Comparison of ENCODE assay signal across 1 cellular context in the genomic region with DNA sequence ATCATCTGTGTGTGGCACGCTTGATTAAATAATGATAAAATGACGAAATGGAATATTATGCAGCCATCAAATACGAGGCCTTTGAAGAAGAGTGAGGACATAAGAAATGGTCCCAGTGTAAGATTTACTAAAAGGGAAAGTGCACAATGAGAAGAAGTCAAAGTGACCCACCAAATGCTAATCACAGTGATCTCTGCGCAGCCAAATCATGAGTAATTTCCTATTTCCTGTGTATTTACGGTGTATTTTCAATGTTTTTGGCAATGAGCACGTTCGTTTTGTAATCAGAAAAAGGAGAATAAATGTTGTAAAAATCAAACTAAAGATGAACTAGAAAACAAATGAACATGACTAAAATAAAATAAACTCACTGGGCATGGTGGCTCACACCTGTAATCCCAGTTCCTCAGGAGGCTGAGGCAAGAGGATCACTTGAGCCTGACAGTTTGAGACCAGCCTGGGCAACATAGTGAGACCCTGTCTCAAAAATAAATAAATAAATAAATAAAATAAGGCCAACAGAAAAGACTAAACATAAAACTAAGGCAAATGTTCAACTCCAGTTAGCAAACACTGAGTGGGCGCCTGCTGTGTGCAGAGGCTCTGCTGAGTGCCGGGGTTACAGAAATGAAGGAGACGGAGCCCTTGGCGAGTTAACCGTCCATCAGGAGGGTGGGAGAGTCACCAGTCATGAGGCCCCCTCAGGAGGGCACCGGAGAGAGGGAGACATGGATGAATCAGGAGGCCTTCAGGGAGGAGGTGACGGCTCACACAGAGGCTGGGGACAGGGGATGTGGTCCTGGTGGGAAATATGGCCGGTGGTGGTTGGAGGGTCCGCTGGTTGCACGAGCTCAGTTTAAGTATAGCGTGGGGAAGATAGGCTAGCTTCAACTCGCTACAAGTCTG.
TF ChIP-seq lines count a peak whose summit lies in the region.

No MANE protein-coding gene starts in this region.

TF ChIP-seq in SK-N-SH treated with all-trans-retinoic acid at 6 μM for 48 hours, 23 proteins besides CTCF, POLR2A, EP300 and RAD21 (continued from another document):
- TF ChIP-seq, protein P1, sequence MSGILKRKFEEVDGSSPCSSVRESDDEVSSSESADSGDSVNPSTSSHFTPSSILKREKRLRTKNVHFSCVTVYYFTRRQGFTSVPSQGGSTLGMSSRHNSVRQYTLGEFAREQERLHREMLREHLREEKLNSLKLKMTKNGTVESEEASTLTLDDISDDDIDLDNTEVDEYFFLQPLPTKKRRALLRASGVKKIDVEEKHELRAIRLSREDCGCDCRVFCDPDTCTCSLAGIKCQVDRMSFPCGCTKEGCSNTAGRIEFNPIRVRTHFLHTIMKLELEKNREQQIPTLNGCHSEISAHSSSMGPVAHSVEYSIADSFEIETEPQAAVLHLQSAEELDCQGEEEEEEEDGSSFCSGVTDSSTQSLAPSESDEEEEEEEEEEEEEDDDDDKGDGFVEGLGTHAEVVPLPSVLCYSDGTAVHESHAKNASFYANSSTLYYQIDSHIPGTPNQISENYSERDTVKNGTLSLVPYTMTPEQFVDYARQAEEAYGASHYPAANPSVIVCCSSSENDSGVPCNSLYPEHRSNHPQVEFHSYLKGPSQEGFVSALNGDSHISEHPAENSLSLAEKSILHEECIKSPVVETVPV (CRISPR knock-in tag; IDR thresholded peaks at IDR 0.05) = no peak
- TF ChIP-seq ZFP30 (CRISPR knock-in tag; IDR thresholded peaks at IDR 0.05) = no peak
- TF ChIP-seq, protein P2, sequence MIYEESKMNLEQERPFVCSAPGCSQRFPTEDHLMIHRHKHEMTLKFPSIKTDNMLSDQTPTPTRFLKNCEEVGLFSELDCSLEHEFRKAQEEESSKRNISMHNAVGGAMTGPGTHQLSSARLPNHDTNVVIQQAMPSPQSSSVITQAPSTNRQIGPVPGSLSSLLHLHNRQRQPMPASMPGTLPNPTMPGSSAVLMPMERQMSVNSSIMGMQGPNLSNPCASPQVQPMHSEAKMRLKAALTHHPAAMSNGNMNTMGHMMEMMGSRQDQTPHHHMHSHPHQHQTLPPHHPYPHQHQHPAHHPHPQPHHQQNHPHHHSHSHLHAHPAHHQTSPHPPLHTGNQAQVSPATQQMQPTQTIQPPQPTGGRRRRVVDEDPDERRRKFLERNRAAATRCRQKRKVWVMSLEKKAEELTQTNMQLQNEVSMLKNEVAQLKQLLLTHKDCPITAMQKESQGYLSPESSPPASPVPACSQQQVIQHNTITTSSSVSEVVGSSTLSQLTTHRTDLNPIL (CRISPR knock-in tag; IDR thresholded peaks at IDR 0.05; ENCODE audit: low read depth) = no peak
- TF ChIP-seq PPARA (CRISPR knock-in tag; IDR thresholded peaks at IDR 0.05; ENCODE audit: borderline replicate concordance) = no peak
- TF ChIP-seq ZFP3 (CRISPR knock-in tag; IDR thresholded peaks at IDR 0.05) = no peak
- TF ChIP-seq ZNF8 (CRISPR knock-in tag; IDR thresholded peaks at IDR 0.05) = no peak
- no peak for TF ChIP-seq ZNF70 (CRISPR knock-in tag; IDR thresholded peaks at IDR 0.05)
